ENCODE assay signal across 19 cellular contexts in genomic region chr4:1109332-1109731, GRCh38.
"Had no signal": no experiment of that assay in that cellular context is flagged by ENCODE, and none has a peak within 500 bp of the region (broad histone marks: within the 10 kb centered on the region; RNA-seq: fewer than 3 reads in every experiment).

No MANE protein-coding gene starts in this region.

- H3K4me1 ChIP-seq: uterus had no signal

- H3K27me3 ChIP-seq: uterus had no signal

- H3K27ac Mint-ChIP-seq: activated CD4-positive, alpha-beta memory T cell treated with anti-CD3 and anti-CD28 coated beads for 36 hours; activated CD4-positive, alpha-beta T cell treated with anti-CD3 and anti-CD28 coated beads for 36 hours; activated naive CD4-positive, alpha-beta T cell treated with anti-CD3 and anti-CD28 coated beads, Interleukin-2, amount 10 ng/mL, durations not matched to agents 7 days and 5 days; activated naive CD8-positive, alpha-beta T cell treated with anti-CD3 and anti-CD28 coated beads, Interleukin-2, amount 50 U/mL, for 24 hours; activated T-cell treated with anti-CD3 and anti-CD28 coated beads, Interleukin-2, amount 50 U/mL, for 72 hours; effector memory CD8-positive, alpha-beta T cell; natural killer cell treated with Interleukin-12 subunit alpha and Interleukin-12 subunit beta and Interleukin-15 and Interleukin-18, amount 100 ng/mL, for 72 hours; stimulated activated memory B cell treated with anti-CD40 and anti-IgM and Interleukin-4, amounts not matched to agents 10 μg/mL and 1 μg/mL and 100 μg/mL, for 72 hours; WTC11 had no signal

- H3K36me3 ChIP-seq: brain microvascular endothelial cell, stomach, suprapubic skin, tibial nerve, uterus had no signal

- H3K36me3 Mint-ChIP-seq: activated CD4-positive, alpha-beta memory T cell treated with anti-CD3 and anti-CD28 coated beads for 36 hours; activated naive CD4-positive, alpha-beta T cell treated with anti-CD3 and anti-CD28 coated beads, Interleukin-2, amount 10 ng/mL, durations not matched to agents 7 days and 5 days; natural killer cell treated with Interleukin-12 subunit alpha and Interleukin-12 subunit beta and Interleukin-15 and Interleukin-18, amount 100 ng/mL, for 72 hours; stimulated activated memory B cell treated with anti-CD40 and anti-IgM and Interleukin-4, amounts not matched to agents 10 μg/mL and 1 μg/mL and 100 μg/mL, for 72 hours; WTC11 had no signal

- DNase-seq: activated CD4-positive, alpha-beta memory T cell treated with anti-CD3 and anti-CD28 coated beads for 36 hours; activated CD4-positive, alpha-beta T cell treated with anti-CD3 and anti-CD28 coated beads for 36 hours; activated effector memory CD4-positive, alpha-beta T cell treated with Interleukin-2 at 50 U/mL for 16 hours; activated naive CD4-positive, alpha-beta T cell treated with anti-CD3 and anti-CD28 coated beads, Interleukin-2, amount 10 ng/mL, durations not matched to agents 7 days and 5 days; activated naive CD8-positive, alpha-beta T cell treated with anti-CD3 and anti-CD28 coated beads, Interleukin-2, amount 50 U/mL, for 24 hours; activated T-cell treated with anti-CD3 and anti-CD28 coated beads, Interleukin-2, amount 50 U/mL, for 72 hours; brain microvascular endothelial cell; caudate nucleus; effector memory CD8-positive, alpha-beta T cell; hypothalamus; stimulated activated CD4-positive, alpha-beta T cell treated with anti-CD3 and anti-CD28 coated beads, Interleukin-15, amount 100 ng/mL, for 24 hours; stomach; T-helper 9 cell; uterus had no signal

- H3K4me3 Mint-ChIP-seq: activated CD4-positive, alpha-beta memory T cell treated with anti-CD3 and anti-CD28 coated beads for 36 hours; activated CD4-positive, alpha-beta T cell treated with anti-CD3 and anti-CD28 coated beads for 36 hours; activated naive CD4-positive, alpha-beta T cell treated with anti-CD3 and anti-CD28 coated beads, Interleukin-2, amount 10 ng/mL, durations not matched to agents 7 days and 5 days; activated naive CD8-positive, alpha-beta T cell treated with anti-CD3 and anti-CD28 coated beads, Interleukin-2, amount 50 U/mL, for 24 hours; activated T-cell treated with anti-CD3 and anti-CD28 coated beads, Interleukin-2, amount 50 U/mL, for 72 hours; effector memory CD8-positive, alpha-beta T cell; natural killer cell treated with Interleukin-12 subunit alpha and Interleukin-12 subunit beta and Interleukin-15 and Interleukin-18, amount 100 ng/mL, for 72 hours; stimulated activated memory B cell treated with anti-CD40 and anti-IgM and Interleukin-4, amounts not matched to agents 10 μg/mL and 1 μg/mL and 100 μg/mL, for 72 hours; WTC11 had no signal

- H3K9me3 ChIP-seq: stomach, suprapubic skin, tibial nerve, uterus had no signal

- H3K4me1 Mint-ChIP-seq: activated CD4-positive, alpha-beta T cell treated with anti-CD3 and anti-CD28 coated beads for 36 hours; activated naive CD4-positive, alpha-beta T cell treated with anti-CD3 and anti-CD28 coated beads, Interleukin-2, amount 10 ng/mL, durations not matched to agents 7 days and 5 days; activated naive CD8-positive, alpha-beta T cell treated with anti-CD3 and anti-CD28 coated beads, Interleukin-2, amount 50 U/mL, for 24 hours; stimulated activated memory B cell treated with anti-CD40 and anti-IgM and Interleukin-4, amounts not matched to agents 10 μg/mL and 1 μg/mL and 100 μg/mL, for 72 hours had no signal

- H3K4me3 ChIP-seq: stomach, suprapubic skin, tibial nerve, uterus had no signal

- H3K9me3 Mint-ChIP-seq: activated CD4-positive, alpha-beta memory T cell treated with anti-CD3 and anti-CD28 coated beads for 36 hours; activated naive CD4-positive, alpha-beta T cell treated with anti-CD3 and anti-CD28 coated beads, Interleukin-2, amount 10 ng/mL, durations not matched to agents 7 days and 5 days; activated naive CD8-positive, alpha-beta T cell treated with anti-CD3 and anti-CD28 coated beads, Interleukin-2, amount 50 U/mL, for 24 hours; activated T-cell treated with anti-CD3 and anti-CD28 coated beads, Interleukin-2, amount 50 U/mL, for 72 hours; effector memory CD8-positive, alpha-beta T cell; natural killer cell treated with Interleukin-12 subunit alpha and Interleukin-12 subunit beta and Interleukin-15 and Interleukin-18, amount 100 ng/mL, for 72 hours; stimulated activated memory B cell treated with anti-CD40 and anti-IgM and Interleukin-4, amounts not matched to agents 10 μg/mL and 1 μg/mL and 100 μg/mL, for 72 hours; WTC11 had no signal

- H3K27ac ChIP-seq: brain microvascular endothelial cell, stomach, suprapubic skin, tibial nerve, uterus had no signal
